In genomic region chr14:100336618-100337530, GRCh38 we compare ENCODE assay signal across 13 cellular contexts. TPM values are rescaled to one million over a fixed set of nuclear protein-coding genes. Genes with fewer than 3 reads are reported as not detected.
A peak's percentile ranks its signal among the peaks of the same experiment; 100 is the strongest.
DNase-seq lines count a peak whose midpoint lies in the region; ATAC-seq and TF ChIP-seq lines count a peak whose summit lies in the region.
"Had no signal": no experiment of that assay in that cellular context is flagged by ENCODE, and none has a peak within 500 bp of the region (broad histone marks: within the 10 kb centered on the region; RNA-seq: fewer than 3 reads in every experiment).

No MANE protein-coding gene starts in this region.

- no peak overlapping the region for H3K4me3 Mint-ChIP-seq in T-helper 1 cell treated with Interleukin-12 subunit alpha and Interleukin-12 subunit beta and Interleukin-4 antibody, amounts not matched to agents 30 μg/mL and 1 μg/mL, for 36 hours
- H3K4me3 Mint-ChIP-seq: CD4-positive, alpha-beta T cell; natural killer cell had no signal

- peak; percentile 39 for ATAC-seq in GM18858 (IDR thresholded peaks at IDR 0.05; ENCODE audit: unreplicated experiment)
- no peak for ATAC-seq in omental fat pad (ENCODE audit: low FRiP score)
- ATAC-seq in esophagus mucosa: no peak
- ATAC-seq: natural killer cell, right cardiac atrium had no signal

- TF ChIP-seq CTCF in GM10266 (IDR thresholded peaks at IDR 0.05; ENCODE audit: control insufficient read depth, insufficient read depth, low read depth, missing control alignments): no peak
- no peak for TF ChIP-seq CTCF in omental fat pad (IDR thresholded peaks at IDR 0.05)

- H3K27ac Mint-ChIP-seq in T-helper 1 cell treated with Interleukin-12 subunit alpha and Interleukin-12 subunit beta and Interleukin-4 antibody, amounts not matched to agents 30 μg/mL and 1 μg/mL, for 36 hours: peak overlapping the region; percentile 63
- H3K27ac Mint-ChIP-seq: CD4-positive, alpha-beta T cell had no signal

- DNase-seq in GM10266 (ENCODE audit: extremely low spot score) (peak; percentile 73), omental fat pad (ENCODE audit: low spot score) (peak; percentile 18), SKM-1 treated with dmso at 0.1 percent for 144 hours (lab: John Stamatoyannopoulos, UW; ENCODE audit: unreplicated experiment) (no peak), NCI-H345 treated with DMSO at 0.1 percent for 48 hours (lab: John Stamatoyannopoulos, UW; ENCODE audit: unreplicated experiment) (no peak)
- DNase-seq: activated gamma-delta T cell, natural killer cell, NCI-H146 had no signal

- no peaks in the 10 kb centered on the region for H3K9me3 Mint-ChIP-seq in T-helper 1 cell treated with Interleukin-12 subunit alpha and Interleukin-12 subunit beta and Interleukin-4 antibody, amounts not matched to agents 30 μg/mL and 1 μg/mL, for 36 hours
- H3K9me3 Mint-ChIP-seq: CD4-positive, alpha-beta T cell; natural killer cell had no signal

- peaks cover 20% of the 10 kb centered on the region for H3K4me1 Mint-ChIP-seq in T-helper 1 cell treated with Interleukin-12 subunit alpha and Interleukin-12 subunit beta and Interleukin-4 antibody, amounts not matched to agents 30 μg/mL and 1 μg/mL, for 36 hours (ENCODE audit: low read depth)
- H3K4me1 Mint-ChIP-seq: natural killer cell had no signal

- H3K36me3 Mint-ChIP-seq in T-helper 1 cell treated with Interleukin-12 subunit alpha and Interleukin-12 subunit beta and Interleukin-4 antibody, amounts not matched to agents 30 μg/mL and 1 μg/mL, for 36 hours (ENCODE audit: low read depth): peaks cover 46% of the 10 kb centered on the region

- H3K27me3 Mint-ChIP-seq in T-helper 1 cell treated with Interleukin-12 subunit alpha and Interleukin-12 subunit beta and Interleukin-4 antibody, amounts not matched to agents 30 μg/mL and 1 μg/mL, for 36 hours (ENCODE audit: low read depth): no peaks in the 10 kb centered on the region
- H3K27me3 Mint-ChIP-seq: CD4-positive, alpha-beta T cell had no signal

RNA-seq across cellular contexts. Expression of gene SLC25A47, which starts 13.7 kb away (rescaled TPM):
- total RNA-seq in omental fat pad: under 1 TPM in 1 of 4 donors, not detected in 3; 0.37 TPM
- not detected for total RNA-seq in esophagus mucosa
- total RNA-seq: CD4-positive, alpha-beta T cell; G401; right cardiac atrium had no signal

RNA-seq across cellular contexts. Expression of gene SLC25A29, which starts 30.6 kb away (rescaled TPM):
- total RNA-seq in omental fat pad (10 to 100 TPM; 29.7 to 72.2 (median 50.2) TPM), esophagus mucosa (15.5 TPM)

RNA-seq across cellular contexts. Expression of gene WDR25, which starts 39.4 kb away (rescaled TPM):
- total RNA-seq in omental fat pad (10 to 100 TPM in 3 of 4 donors, 1 to 10 TPM in 1; 8.6 to 11.2 (median 10.3) TPM), esophagus mucosa (5.3 TPM)

Comparison
In these comparisons a context has a peak if more than half of its experiments do, and no peak if none do; other contexts are left out.
1. DNase-seq: peak in GM10266 (single experiment) and omental fat pad (single experiment); none in SKM-1 treated with dmso at 0.1 percent for 144 hours (single experiment) and NCI-H345 treated with DMSO at 0.1 percent for 48 hours (single experiment).